Comparison of ENCODE assay signal across 19 cellular contexts in genomic region chr11:125271436-125272064, GRCh38.
"Had no signal": no experiment of that assay in that cellular context is flagged by ENCODE, and none has a peak within 500 bp of the region (broad histone marks: within the 10 kb centered on the region; RNA-seq: fewer than 3 reads in every experiment).

No MANE protein-coding gene starts in this region.

- H3K27ac ChIP-seq: SK-N-MC had no signal

- H3K9me3 Mint-ChIP-seq: activated naive CD8-positive, alpha-beta T cell treated with anti-CD3 and anti-CD28 coated beads for 36 hours; activated T-cell treated with anti-CD3 and anti-CD28 coated beads, Interleukin-2, amount 50 U/mL, for 4 hours; activated T-helper 2 cell treated with anti-CD3 and anti-CD28 coated beads, Interferon-gamma antibody, Interleukin-2, Interleukin-4, amounts not matched to agents 10 μg/mL and 5 μg/mL and 100 μg/mL, durations not matched to agents 14 hours and 24 hours and 36 hours; stimulated activated effector memory CD8-positive, alpha-beta T cell treated with anti-CD3 and anti-CD28 coated beads, Interleukin-12 subunit alpha, Interleukin-12 subunit beta, amount 100 ng/mL, for 72 hours; stimulated activated naive CD8-positive, alpha-beta T cell treated with anti-CD3 and anti-CD28 coated beads, Interleukin-15, amount 100 ng/mL, for 72 hours had no signal

- H3K4me1 Mint-ChIP-seq: activated naive CD8-positive, alpha-beta T cell treated with anti-CD3 and anti-CD28 coated beads for 36 hours; stimulated activated effector memory CD8-positive, alpha-beta T cell treated with anti-CD3 and anti-CD28 coated beads, Interleukin-12 subunit alpha, Interleukin-12 subunit beta, amount 100 ng/mL, for 72 hours; stimulated activated naive CD8-positive, alpha-beta T cell treated with anti-CD3 and anti-CD28 coated beads, Interleukin-15, amount 100 ng/mL, for 72 hours had no signal

- H3K9me3 ChIP-seq: tibial nerve had no signal

- H3K4me3 ChIP-seq: SK-N-MC, tibial nerve had no signal

- DNase-seq: activated CD4-positive, alpha-beta T cell treated with anti-CD3 and anti-CD28 coated beads, Interleukin-2, amount 50 U/mL, for 4 hours; activated CD8-positive, alpha-beta memory T cell treated with anti-CD3 and anti-CD28 coated beads, Interleukin-2, amount 50 U/mL, for 48 hours; activated naive CD4-positive, alpha-beta T cell treated with Interleukin-2 at 50 U/mL for 16 hours; activated naive CD8-positive, alpha-beta T cell treated with anti-CD3 and anti-CD28 coated beads for 36 hours; activated T-cell treated with anti-CD3 and anti-CD28 coated beads, Interleukin-2, amount 50 U/mL, for 4 hours; cerebellar nuclear complex; foreskin melanocyte; glutamatergic neuron; hippocampal formation; kidney glomerular epithelial cell; occipital lobe; retina; stimulated activated CD4-positive, alpha-beta T cell treated with anti-CD3 and anti-CD28 coated beads, Interleukin-1b, Interleukin-23, amount 100 ng/mL, for 48 hours; stimulated activated naive CD8-positive, alpha-beta T cell treated with anti-CD3 and anti-CD28 coated beads, Interleukin-15, amount 100 ng/mL, for 72 hours; T-helper 2 cell had no signal

- H3K36me3 Mint-ChIP-seq: activated naive CD8-positive, alpha-beta T cell treated with anti-CD3 and anti-CD28 coated beads for 36 hours; stimulated activated effector memory CD8-positive, alpha-beta T cell treated with anti-CD3 and anti-CD28 coated beads, Interleukin-12 subunit alpha, Interleukin-12 subunit beta, amount 100 ng/mL, for 72 hours had no signal

- H3K36me3 ChIP-seq: tibial nerve had no signal

- H3K27ac Mint-ChIP-seq: activated naive CD8-positive, alpha-beta T cell treated with anti-CD3 and anti-CD28 coated beads for 36 hours; activated T-helper 2 cell treated with anti-CD3 and anti-CD28 coated beads, Interferon-gamma antibody, Interleukin-2, Interleukin-4, amounts not matched to agents 10 μg/mL and 5 μg/mL and 100 μg/mL, durations not matched to agents 14 hours and 24 hours and 36 hours; stimulated activated effector memory CD8-positive, alpha-beta T cell treated with anti-CD3 and anti-CD28 coated beads, Interleukin-12 subunit alpha, Interleukin-12 subunit beta, amount 100 ng/mL, for 72 hours; stimulated activated naive CD8-positive, alpha-beta T cell treated with anti-CD3 and anti-CD28 coated beads, Interleukin-15, amount 100 ng/mL, for 72 hours had no signal

- H3K4me3 Mint-ChIP-seq: activated naive CD8-positive, alpha-beta T cell treated with anti-CD3 and anti-CD28 coated beads for 36 hours; activated T-cell treated with anti-CD3 and anti-CD28 coated beads, Interleukin-2, amount 50 U/mL, for 4 hours; stimulated activated effector memory CD8-positive, alpha-beta T cell treated with anti-CD3 and anti-CD28 coated beads, Interleukin-12 subunit alpha, Interleukin-12 subunit beta, amount 100 ng/mL, for 72 hours; stimulated activated naive CD8-positive, alpha-beta T cell treated with anti-CD3 and anti-CD28 coated beads, Interleukin-15, amount 100 ng/mL, for 72 hours had no signal

- H3K27me3 ChIP-seq: tibial nerve had no signal

- ATAC-seq: activated T-cell treated with anti-CD3 and anti-CD28 coated beads, Interleukin-2, amount 50 U/mL, for 4 hours; stimulated activated effector memory CD8-positive, alpha-beta T cell treated with anti-CD3 and anti-CD28 coated beads, Interleukin-12 subunit alpha, Interleukin-12 subunit beta, amount 100 ng/mL, for 72 hours; stimulated activated naive CD8-positive, alpha-beta T cell treated with anti-CD3 and anti-CD28 coated beads, Interleukin-15, amount 100 ng/mL, for 72 hours had no signal
